ENCODE assay signal across 1 cellular context in genomic region chr19:36149673-36150406, GRCh38.
TF ChIP-seq lines count a peak whose summit lies in the region.

No MANE protein-coding gene starts in this region.

TF ChIP-seq in HepG2, 621 proteins besides CTCF, POLR2A, EP300 and RAD21:
- no peak for TF ChIP-seq PRMT3 (CRISPR knock-in tag; IDR thresholded peaks at IDR 0.05; ENCODE audit: borderline replicate concordance, low read depth)
- no peak for TF ChIP-seq MIXL1 (CRISPR knock-in tag; IDR thresholded peaks at IDR 0.05)
- no peak for TF ChIP-seq ZNF317 (CRISPR knock-in tag; IDR thresholded peaks at IDR 0.05)
- no peak for TF ChIP-seq PTBP1 (IDR thresholded peaks at IDR 0.05; ENCODE audit: low read depth, low read length, poor library complexity, severe bottlenecking)
- TF ChIP-seq ZKSCAN8 (CRISPR knock-in tag; IDR thresholded peaks at IDR 0.05; ENCODE audit: borderline replicate concordance), result no peak
- TF ChIP-seq CSRNP2 (CRISPR knock-in tag; conservative IDR thresholded peaks at IDR 0.05; ENCODE audit: low read depth), result no peak
- TF ChIP-seq MZF1 (CRISPR knock-in tag; IDR thresholded peaks at IDR 0.05; ENCODE audit: borderline replicate concordance), result no peak
- no peak for TF ChIP-seq BCL6 (CRISPR knock-in tag; IDR thresholded peaks at IDR 0.05)
- TF ChIP-seq ZBTB49 (CRISPR knock-in tag; IDR thresholded peaks at IDR 0.05; ENCODE audit: borderline replicate concordance), result no peak
- TF ChIP-seq EED (CRISPR knock-in tag; IDR thresholded peaks at IDR 0.05), result no peak
- no peak for TF ChIP-seq ZNF589 (CRISPR knock-in tag; conservative IDR thresholded peaks at IDR 0.05)
- TF ChIP-seq EZH2 (conservative IDR thresholded peaks at IDR 0.05; ENCODE audit: low read depth, low read length), result no peak
